1 cellular context compared by ENCODE assay signal in genomic region chr14:75577090-75577489, GRCh38.
TF ChIP-seq lines count a peak whose summit lies in the region.

No MANE protein-coding gene starts in this region.

TF ChIP-seq in A549, 52 proteins besides CTCF, POLR2A, EP300 and RAD21 (continued from another document):
- TF ChIP-seq FOSB (CRISPR knock-in tag; IDR thresholded peaks at IDR 0.05), result no peak
- no peak for TF ChIP-seq NFE2L2 (conservative IDR thresholded peaks at IDR 0.05; ENCODE audit: low read length)
- TF ChIP-seq, protein P1, sequence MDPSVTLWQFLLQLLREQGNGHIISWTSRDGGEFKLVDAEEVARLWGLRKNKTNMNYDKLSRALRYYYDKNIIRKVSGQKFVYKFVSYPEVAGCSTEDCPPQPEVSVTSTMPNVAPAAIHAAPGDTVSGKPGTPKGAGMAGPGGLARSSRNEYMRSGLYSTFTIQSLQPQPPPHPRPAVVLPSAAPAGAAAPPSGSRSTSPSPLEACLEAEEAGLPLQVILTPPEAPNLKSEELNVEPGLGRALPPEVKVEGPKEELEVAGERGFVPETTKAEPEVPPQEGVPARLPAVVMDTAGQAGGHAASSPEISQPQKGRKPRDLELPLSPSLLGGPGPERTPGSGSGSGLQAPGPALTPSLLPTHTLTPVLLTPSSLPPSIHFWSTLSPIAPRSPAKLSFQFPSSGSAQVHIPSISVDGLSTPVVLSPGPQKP (IDR thresholded peaks at IDR 0.05; ENCODE audit: low read depth, low read length), result no peak
